In the genomic region with DNA sequence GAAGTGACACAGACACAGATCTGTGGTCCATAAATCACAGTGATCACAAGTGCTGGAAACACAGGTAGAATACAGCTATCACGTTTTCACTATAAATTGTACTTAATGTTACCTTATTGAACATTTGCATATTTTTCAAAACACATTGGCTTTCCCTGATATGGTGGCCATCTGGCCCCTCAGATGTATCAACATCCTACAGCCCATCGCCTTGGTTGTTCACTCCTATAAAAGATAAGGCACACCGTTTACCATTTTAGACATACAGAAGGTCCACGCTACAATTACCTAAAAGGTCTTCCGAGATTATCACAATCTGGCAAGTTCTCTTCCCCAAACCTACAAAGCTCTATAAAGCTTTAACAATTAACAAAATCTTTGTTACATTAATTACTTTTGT, we compare ENCODE assay signal across 21 cellular contexts.
A peak's percentile ranks its signal among the peaks of the same experiment; 100 is the strongest.
DNase-seq lines count a peak whose midpoint lies in the region; ATAC-seq and TF ChIP-seq lines count a peak whose summit lies in the region.
"Had no signal": no experiment of that assay in that cellular context is flagged by ENCODE, and none has a peak within 500 bp of the region (broad histone marks: within the 10 kb centered on the region; RNA-seq: fewer than 3 reads in every experiment).

No MANE protein-coding gene starts in this region.

- H3K36me3 Mint-ChIP-seq in activated CD4-positive, alpha-beta T cell treated with anti-CD3 and anti-CD28 coated beads for 36 hours (ENCODE audit: low read depth): peaks cover 13% of the 10 kb centered on the region
- peaks cover 16% of the 10 kb centered on the region for H3K36me3 Mint-ChIP-seq in activated CD4-positive, alpha-beta memory T cell treated with anti-CD3 and anti-CD28 coated beads, Interleukin-2, amount 10 ng/mL, durations not matched to agents 7 days and 5 days (ENCODE audit: low read depth)
- no peaks in the 10 kb centered on the region for H3K36me3 Mint-ChIP-seq in natural killer cell treated with Interleukin-12 subunit alpha and Interleukin-12 subunit beta and Interleukin-15 and Interleukin-18, amount 100 ng/mL, for 72 hours

- H3K4me3 Mint-ChIP-seq in activated CD4-positive, alpha-beta T cell treated with anti-CD3 and anti-CD28 coated beads for 36 hours: no peak overlapping the region
- H3K4me3 Mint-ChIP-seq in activated CD4-positive, alpha-beta memory T cell treated with anti-CD3 and anti-CD28 coated beads, Interleukin-2, amount 10 ng/mL, durations not matched to agents 7 days and 5 days: no peak overlapping the region
- no peak overlapping the region for H3K4me3 Mint-ChIP-seq in natural killer cell treated with Interleukin-12 subunit alpha and Interleukin-12 subunit beta and Interleukin-15 and Interleukin-18, amount 100 ng/mL, for 72 hours

- intact Hi-C loops in activated CD4-positive, alpha-beta T cell treated with anti-CD3 and anti-CD28 coated beads for 36 hours (cut with DNase I, micrococcal nuclease): loop anchor here (5.0 to 10.0 kb wide), 3 partner anchors 130 to 507 kb away; partner anchors contain the start of gene KMT2E (in 1 of the 2)
- intact Hi-C loops in heart right ventricle (cut with DNase I): no loop called here

- no peak for ATAC-seq in activated CD4-positive, alpha-beta T cell treated with anti-CD3 and anti-CD28 coated beads for 36 hours
- ATAC-seq in heart right ventricle (no peak), GM21381 (IDR thresholded peaks at IDR 0.05; ENCODE audit: unreplicated experiment) (no peak)
- no peak for ATAC-seq in natural killer cell treated with Interleukin-12 subunit alpha and Interleukin-12 subunit beta and Interleukin-15 and Interleukin-18, amount 100 ng/mL, for 72 hours

- no peak overlapping the region for H3K4me3 ChIP-seq in cardiac muscle cell
- H3K4me3 ChIP-seq in heart right ventricle: no peak overlapping the region

- peaks cover 11% of the 10 kb centered on the region for H3K4me1 ChIP-seq in cardiac muscle cell (ENCODE audit: low read depth)
- H3K4me1 ChIP-seq in heart right ventricle: peaks cover 0 to 22% (median 0%) of the 10 kb centered on the region in 9 donors

- no peaks in the 10 kb centered on the region for H3K27me3 Mint-ChIP-seq in activated CD4-positive, alpha-beta T cell treated with anti-CD3 and anti-CD28 coated beads for 36 hours
- no peaks in the 10 kb centered on the region for H3K27me3 Mint-ChIP-seq in activated CD4-positive, alpha-beta memory T cell treated with anti-CD3 and anti-CD28 coated beads, Interleukin-2, amount 10 ng/mL, durations not matched to agents 7 days and 5 days
- no peaks in the 10 kb centered on the region for H3K27me3 Mint-ChIP-seq in natural killer cell treated with Interleukin-12 subunit alpha and Interleukin-12 subunit beta and Interleukin-15 and Interleukin-18, amount 100 ng/mL, for 72 hours

- H3K9me3 Mint-ChIP-seq in activated CD4-positive, alpha-beta T cell treated with anti-CD3 and anti-CD28 coated beads for 36 hours (ENCODE audit: low read depth): peaks cover 3% of the 10 kb centered on the region
- no peaks in the 10 kb centered on the region for H3K9me3 Mint-ChIP-seq in activated CD4-positive, alpha-beta memory T cell treated with anti-CD3 and anti-CD28 coated beads, Interleukin-2, amount 10 ng/mL, durations not matched to agents 7 days and 5 days
- no peaks in the 10 kb centered on the region for H3K9me3 Mint-ChIP-seq in natural killer cell treated with Interleukin-12 subunit alpha and Interleukin-12 subunit beta and Interleukin-15 and Interleukin-18, amount 100 ng/mL, for 72 hours

- no peaks in the 10 kb centered on the region for H3K27me3 ChIP-seq in cardiac muscle cell
- no peaks in the 10 kb centered on the region for H3K27me3 ChIP-seq in heart right ventricle

- H3K27ac Mint-ChIP-seq in activated CD4-positive, alpha-beta T cell treated with anti-CD3 and anti-CD28 coated beads for 36 hours: peak overlapping the region; percentile 81
- peak overlapping the region; percentile 79 for H3K27ac Mint-ChIP-seq in activated CD4-positive, alpha-beta memory T cell treated with anti-CD3 and anti-CD28 coated beads, Interleukin-2, amount 10 ng/mL, durations not matched to agents 7 days and 5 days
- peak overlapping the region; percentile 86 to 95 for H3K27ac Mint-ChIP-seq in natural killer cell treated with Interleukin-12 subunit alpha and Interleukin-12 subunit beta and Interleukin-15 and Interleukin-18, amount 100 ng/mL, for 72 hours

- no peak for DNase-seq in activated CD4-positive, alpha-beta T cell treated with anti-CD3 and anti-CD28 coated beads for 36 hours
- DNase-seq in activated CD4-positive, alpha-beta T cell treated with anti-CD3 and anti-CD28 coated beads for 4 hours: no peak
- no peak for DNase-seq in cardiac muscle cell (ENCODE audit: low read depth in 1 of 2, low spot score in 1 of 2)
- DNase-seq in heart right ventricle: no peak
- no peak for DNase-seq in activated CD4-positive, alpha-beta memory T cell treated with anti-CD3 and anti-CD28 coated beads, Interleukin-2, amount 10 ng/mL, durations not matched to agents 7 days and 5 days
- DNase-seq in natural killer cell treated with Interleukin-12 subunit alpha and Interleukin-12 subunit beta and Interleukin-15 and Interleukin-18, amount 100 ng/mL, for 72 hours (ENCODE audit: low spot score): no peak
- DNase-seq in HUDEP-2 (lab: John Stamatoyannopoulos, UW; ENCODE audit: unreplicated experiment in 76 of 76): no peak
- DNase-seq: Calu3; DMS79 treated with DMSO at 0.1 percent for 48 hours; GF-D8; GOT3; NCI-H1092 treated with DMSO at 0.1 percent for 48 hours; NCI-H1694; NCI-H2107; NCI-H226; NCI-H526; NK-92 treated with Interleukin-12 subunit alpha and Interleukin-12 subunit beta, amount 100 ng/mL, for 24 hours; OCI-M1; RPMI8226 had no signal

- H3K4me1 Mint-ChIP-seq in activated CD4-positive, alpha-beta T cell treated with anti-CD3 and anti-CD28 coated beads for 36 hours: peaks cover 58% of the 10 kb centered on the region
- H3K4me1 Mint-ChIP-seq in activated CD4-positive, alpha-beta memory T cell treated with anti-CD3 and anti-CD28 coated beads, Interleukin-2, amount 10 ng/mL, durations not matched to agents 7 days and 5 days: peaks cover 62% of the 10 kb centered on the region
- H3K4me1 Mint-ChIP-seq in natural killer cell treated with Interleukin-12 subunit alpha and Interleukin-12 subunit beta and Interleukin-15 and Interleukin-18, amount 100 ng/mL, for 72 hours (ENCODE audit: low read depth in 2 of 2): peaks cover 44 to 48% of the 10 kb centered on the region in 2 donors

- H3K9me3 ChIP-seq in cardiac muscle cell (ENCODE audit: low read depth) (no peaks in the 10 kb centered on the region), heart right ventricle (no peaks in the 10 kb centered on the region)

- TF ChIP-seq CTCF in cardiac muscle cell (IDR thresholded peaks at IDR 0.05; ENCODE audit: low read depth, low read length) (no peak), heart right ventricle (IDR thresholded peaks at IDR 0.05) (no peak)

- H3K36me3 ChIP-seq in cardiac muscle cell: no peaks in the 10 kb centered on the region
- no peaks in the 10 kb centered on the region for H3K36me3 ChIP-seq in heart right ventricle

- POLR2A ChIA-PET in activated CD4-positive, alpha-beta T cell treated with anti-CD3 and anti-CD28 coated beads for 36 hours (lab: Charles Lee): interaction anchor here (1.2 kb wide), 1 partner anchor 8 kb away, joined by 7 read pairs; no protein-coding TSS in a partner anchor
- POLR2A ChIA-PET in activated CD4-positive, alpha-beta memory T cell treated with anti-CD3 and anti-CD28 coated beads, Interleukin-2, amount 10 ng/mL, durations not matched to agents 7 days and 5 days (lab: Charles Lee): interaction anchor here (0.8 to 4.2 kb wide), 9 partner anchors 12 to 357 kb away, joined by 3 to 31 read pairs (median 4); partner anchors contain the start of gene KMT2E

- whole genome bisulfite sequencing in heart right ventricle, 2 donors: 94 to 97% methylated on average over 5 of the region's 5 CpGs

- CTCF ChIA-PET in activated CD4-positive, alpha-beta T cell treated with anti-CD3 and anti-CD28 coated beads for 36 hours (lab: Charles Lee): interaction anchor here (0.6 to 1.7 kb wide), 6 partner anchors 13 to 224 kb away, joined by 3 to 4 read pairs (median 4); no protein-coding TSS in a partner anchor
- CTCF ChIA-PET in activated CD4-positive, alpha-beta memory T cell treated with anti-CD3 and anti-CD28 coated beads, Interleukin-2, amount 10 ng/mL, durations not matched to agents 7 days and 5 days (lab: Charles Lee): interaction anchor here (0.6 to 1.4 kb wide), 4 partner anchors 12 to 106 kb away, joined by 3 to 5 read pairs (median 3); no protein-coding TSS in a partner anchor

- H3K27ac ChIP-seq in cardiac muscle cell (peak overlapping the region; percentile 66), heart right ventricle (no peak overlapping the region)
- H3K27ac ChIP-seq: C4-2B had no signal

Comparison
In these comparisons a context has a peak if more than half of its experiments do, and no peak if none do; other contexts are left out.
1. intact Hi-C loops: an anchor here in activated CD4-positive, alpha-beta T cell treated with anti-CD3 and anti-CD28 coated beads for 36 hours (5.0 to 10.0 kb wide); none called in heart right ventricle.